In the genomic region with DNA sequence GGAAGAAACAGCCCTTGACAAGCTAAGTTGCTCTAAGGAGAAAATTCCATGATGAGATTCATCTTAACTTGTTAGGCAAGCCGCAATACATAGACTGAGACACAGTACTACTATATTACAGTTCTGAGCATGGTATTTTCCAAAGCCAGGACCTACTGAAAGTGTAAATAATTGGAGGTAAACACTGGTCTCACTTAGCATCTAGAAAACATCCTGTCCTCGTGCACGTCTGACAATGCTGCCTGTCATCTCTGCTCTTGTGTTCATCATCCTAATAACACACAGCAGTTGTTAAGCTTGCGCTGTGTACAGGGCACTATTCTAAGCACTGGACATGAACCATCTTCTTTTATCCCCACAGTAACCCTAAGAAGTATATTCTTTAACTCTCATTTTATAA, we compare ENCODE assay signal across 28 cellular contexts.
DNase-seq lines count a peak whose midpoint lies in the region; ATAC-seq, FAIRE-seq and TF ChIP-seq lines count a peak whose summit lies in the region.
"Had no signal": no experiment of that assay in that cellular context is flagged by ENCODE, and none has a peak within 500 bp of the region (broad histone marks: within the 10 kb centered on the region; RNA-seq: fewer than 3 reads in every experiment).

No MANE protein-coding gene starts in this region.

- H3K4me3 Mint-ChIP-seq in CD4-positive, CD25-positive, alpha-beta regulatory T cell: no peak overlapping the region
- H3K4me3 Mint-ChIP-seq in T-helper 17 cell (peak overlapping the region; percentile 56), memory B cell (no peak overlapping the region)
- no peak overlapping the region for H3K4me3 Mint-ChIP-seq in activated naive CD8-positive, alpha-beta T cell treated with anti-CD3 and anti-CD28 coated beads, Interleukin-2, amount 50 U/mL, for 24 hours
- H3K4me3 Mint-ChIP-seq: CD14-positive monocyte, HFFc6 had no signal

- H3K27me3 Mint-ChIP-seq in CD4-positive, CD25-positive, alpha-beta regulatory T cell: no peaks in the 10 kb centered on the region
- H3K27me3 Mint-ChIP-seq in T-helper 17 cell (no peaks in the 10 kb centered on the region), memory B cell (no peaks in the 10 kb centered on the region)
- no peaks in the 10 kb centered on the region for H3K27me3 Mint-ChIP-seq in activated naive CD8-positive, alpha-beta T cell treated with anti-CD3 and anti-CD28 coated beads, Interleukin-2, amount 50 U/mL, for 24 hours

- peaks cover 18% of the 10 kb centered on the region for H3K4me1 ChIP-seq in CD4-positive, CD25-positive, alpha-beta regulatory T cell (ENCODE audit: control insufficient read depth, insufficient read depth, low read length, poor library complexity, severe bottlenecking)
- H3K4me1 ChIP-seq in neutrophil (ENCODE audit: control insufficient read depth in 1 of 2, insufficient read depth in 1 of 2, low read depth in 1 of 2, low read length in 1 of 2): peaks cover 10 to 29% of the 10 kb centered on the region in 2 experiments
- H3K4me1 ChIP-seq: HAP-1 had no signal

- no peaks in the 10 kb centered on the region for H3K27me3 ChIP-seq in CD4-positive, CD25-positive, alpha-beta regulatory T cell (ENCODE audit: control insufficient read depth, insufficient read depth, low read length)
- no peaks in the 10 kb centered on the region for H3K27me3 ChIP-seq in neutrophil
- H3K27me3 ChIP-seq: BE2C, MG63 had no signal

- FAIRE-seq in D721Med (lab: Jason Lieb, UNC): no peak
- FAIRE-seq: GM12878, HTR-8/SVneo had no signal

- no peaks in the 10 kb centered on the region for H3K9me3 ChIP-seq in CD4-positive, CD25-positive, alpha-beta regulatory T cell (ENCODE audit: control insufficient read depth in 2 of 2, low read length in 2 of 2)
- no peaks in the 10 kb centered on the region for H3K9me3 ChIP-seq in T-helper 17 cell (ENCODE audit: control insufficient read depth, low read length, poor library complexity, severe bottlenecking)
- H3K9me3 ChIP-seq in neutrophil: no peaks in the 10 kb centered on the region
- H3K9me3 ChIP-seq: BE2C, HAP-1, MG63 had no signal

- peak overlapping the region; percentile 6 for H3K4me3 ChIP-seq in CD4-positive, CD25-positive, alpha-beta regulatory T cell (ENCODE audit: low read depth, low read length)
- no peak overlapping the region for H3K4me3 ChIP-seq in neutrophil (ENCODE audit: low read depth in 1 of 2, low read length in 1 of 2)
- H3K4me3 ChIP-seq: GM12878, HAP-1, MG63, SK-N-MC had no signal

- peaks cover 23% of the 10 kb centered on the region for H3K36me3 ChIP-seq in CD4-positive, CD25-positive, alpha-beta regulatory T cell (ENCODE audit: control insufficient read depth, insufficient read depth, low read length)
- H3K36me3 ChIP-seq in neutrophil: peaks cover 16% of the 10 kb centered on the region
- H3K36me3 ChIP-seq: BE2C, HAP-1, MG63 had no signal

- no peak overlapping the region for H3K27ac ChIP-seq in CD4-positive, CD25-positive, alpha-beta regulatory T cell (ENCODE audit: insufficient read depth, low read length, poor library complexity, severe bottlenecking)
- H3K27ac ChIP-seq in neutrophil: peak overlapping the region; percentile 77
- H3K27ac ChIP-seq: 22Rv1, SK-N-MC had no signal

- H3K27ac Mint-ChIP-seq in CD4-positive, CD25-positive, alpha-beta regulatory T cell: peak overlapping the region in 1 of 3 donors; percentile 7
- H3K27ac Mint-ChIP-seq in T-helper 17 cell (peak overlapping the region; percentile 66), memory B cell (peak overlapping the region; percentile 39)
- H3K27ac Mint-ChIP-seq in activated naive CD8-positive, alpha-beta T cell treated with anti-CD3 and anti-CD28 coated beads, Interleukin-2, amount 50 U/mL, for 24 hours: no peak overlapping the region
- H3K27ac Mint-ChIP-seq: HFFc6 had no signal

- peaks cover 18% of the 10 kb centered on the region for H3K36me3 Mint-ChIP-seq in CD4-positive, CD25-positive, alpha-beta regulatory T cell
- peaks cover 2% of the 10 kb centered on the region for H3K36me3 Mint-ChIP-seq in T-helper 17 cell (ENCODE audit: low read depth)
- peaks cover 9% of the 10 kb centered on the region for H3K36me3 Mint-ChIP-seq in memory B cell
- peaks cover 34% of the 10 kb centered on the region for H3K36me3 Mint-ChIP-seq in activated naive CD8-positive, alpha-beta T cell treated with anti-CD3 and anti-CD28 coated beads, Interleukin-2, amount 50 U/mL, for 24 hours (ENCODE audit: low read depth)

- H3K9me3 Mint-ChIP-seq in CD4-positive, CD25-positive, alpha-beta regulatory T cell: no peaks in the 10 kb centered on the region
- no peaks in the 10 kb centered on the region for H3K9me3 Mint-ChIP-seq in memory B cell
- peaks cover 4% of the 10 kb centered on the region for H3K9me3 Mint-ChIP-seq in activated naive CD8-positive, alpha-beta T cell treated with anti-CD3 and anti-CD28 coated beads, Interleukin-2, amount 50 U/mL, for 24 hours
- H3K9me3 Mint-ChIP-seq: CD14-positive monocyte, HFFc6 had no signal

- DNase-seq in CD4-positive, CD25-positive, alpha-beta regulatory T cell: no peak
- DNase-seq in T-helper 17 cell: no peak
- no peak for DNase-seq in memory B cell (ENCODE audit: low spot score in 2 of 2)
- no peak for DNase-seq in activated naive CD8-positive, alpha-beta T cell treated with anti-CD3 and anti-CD28 coated beads, Interleukin-2, amount 50 U/mL, for 24 hours
- no peak for DNase-seq in D721Med (ENCODE audit: insufficient read length, low spot score)
- no peak for DNase-seq in DMS153 treated with DMSO at 0.1 percent for 48 hours (lab: John Stamatoyannopoulos, UW; ENCODE audit: unreplicated experiment)
- DNase-seq in NCI-H146 (lab: John Stamatoyannopoulos, UW): no peak
- DNase-seq: ACHN, BE2C, DMS79, EL, GDM1, GOT3, HFFc6, KBM-7, MG63, NCI-H1694 treated with DMSO at 0.1 percent for 48 hours, NCI-H2227 treated with DMSO at 0.1 percent for 48 hours, NCI-H526 treated with DMSO at 0.1 percent for 48 hours, SHP77 treated with DMSO at 0.1 percent for 48 hours had no signal

- TF ChIP-seq CTCF in neutrophil (IDR thresholded peaks at IDR 0.05) (no peak), D721Med (IDR thresholded peaks at IDR 0.05; ENCODE audit: insufficient read depth, missing control alignments) (no peak)

- H3K4me1 Mint-ChIP-seq in CD4-positive, CD25-positive, alpha-beta regulatory T cell: peaks cover 37 to 79% (median 65%) of the 10 kb centered on the region in 4 donors
- H3K4me1 Mint-ChIP-seq in T-helper 17 cell: peaks cover 44% of the 10 kb centered on the region
- peaks cover 10% of the 10 kb centered on the region for H3K4me1 Mint-ChIP-seq in memory B cell
- H3K4me1 Mint-ChIP-seq in activated naive CD8-positive, alpha-beta T cell treated with anti-CD3 and anti-CD28 coated beads, Interleukin-2, amount 50 U/mL, for 24 hours: peaks cover 59% of the 10 kb centered on the region

- no peak for ATAC-seq in CD4-positive, CD25-positive, alpha-beta regulatory T cell (ENCODE audit: low read depth in 2 of 2)
- ATAC-seq in T-helper 17 cell (no peak), memory B cell (ENCODE audit: low read depth) (no peak)
- no peak for ATAC-seq in activated naive CD8-positive, alpha-beta T cell treated with anti-CD3 and anti-CD28 coated beads, Interleukin-2, amount 50 U/mL, for 24 hours
- ATAC-seq: GM12878, Panc1 had no signal
